8 cellular contexts compared by ENCODE assay signal in genomic region chr11:65133724-65134123, GRCh38. TPM values are rescaled to one million over a fixed set of nuclear protein-coding genes. Genes with fewer than 3 reads are reported as not detected.
DNase-seq lines count a peak whose midpoint lies in the region; ATAC-seq and TF ChIP-seq lines count a peak whose summit lies in the region.

No MANE protein-coding gene starts in this region.

- peak overlapping the region; percentile 83 for H3K4me3 ChIP-seq in coronary artery
- H3K4me3 ChIP-seq in mononuclear cell (ENCODE audit: low read length), result peak overlapping the region; percentile 71

- peak overlapping the region; percentile 94 to 98 for H3K27ac ChIP-seq in coronary artery

- H3K27me3 ChIP-seq in mononuclear cell (ENCODE audit: insufficient read depth, low read length), result no peaks in the 10 kb centered on the region

- peaks cover 48% of the 10 kb centered on the region for H3K4me1 ChIP-seq in mononuclear cell (ENCODE audit: insufficient read depth, low read length)

- H3K9me3 ChIP-seq in mononuclear cell (ENCODE audit: low read depth, low read length), result no peaks in the 10 kb centered on the region

- TF ChIP-seq CTCF in coronary artery (IDR thresholded peaks at IDR 0.05), result no peak

- DNase-seq in stimulated activated naive CD4-positive, alpha-beta T cell treated with Interleukin-2 at 50 U/mL for 16 hours (lab: John Stamatoyannopoulos, UW), result peak; percentile 6
- no peak for DNase-seq in stimulated activated naive CD4-positive, alpha-beta T cell (lab: John Stamatoyannopoulos, UW)
- DNase-seq in coronary artery (ENCODE audit: low spot score) (peak; percentile 79), NCI-H2107 treated with DMSO at 0.1 percent for 48 hours (lab: John Stamatoyannopoulos, UW; ENCODE audit: unreplicated experiment) (no peak)
- no peak for DNase-seq in NK-92 treated with Interleukin-12 subunit alpha and Interleukin-12 subunit beta, amount 100 ng/mL, for 24 hours (lab: John Stamatoyannopoulos, UW)
- DNase-seq in stimulated activated CD4-positive, alpha-beta T cell treated with anti-CD3 and anti-CD28 coated beads, Interleukin-1b, Interleukin-23, amount 100 ng/mL, for 48 hours, result no peak

- ATAC-seq in HG02571 (IDR thresholded peaks at IDR 0.05; ENCODE audit: unreplicated experiment), result no peak

RNA-seq across cellular contexts. Expression of gene SYVN1, which starts 0.6 kb away (rescaled TPM):
- total RNA-seq in mononuclear cell, result 23.6 TPM

RNA-seq across cellular contexts. Expression of gene MRPL49, which starts 11.6 kb away (rescaled TPM):
- total RNA-seq in mononuclear cell, result 40.7 TPM

RNA-seq across cellular contexts. Expression of gene FAU, which starts 11.8 kb away (rescaled TPM):
- 338 TPM for total RNA-seq in mononuclear cell

RNA-seq across cellular contexts. Expression of gene ZNHIT2, which starts 16.2 kb away (rescaled TPM):
- 5.7 TPM for total RNA-seq in mononuclear cell

RNA-seq across cellular contexts. Expression of gene TM7SF2, which starts 22.1 kb away (rescaled TPM):
- total RNA-seq in mononuclear cell, result 9.1 TPM

Comparison
In these comparisons a context has a peak if more than half of its experiments do, and no peak if none do; other contexts are left out.
1. DNase-seq: peak in stimulated activated naive CD4-positive, alpha-beta T cell treated with Interleukin-2 at 50 U/mL for 16 hours (single experiment) and coronary artery (single experiment); none in stimulated activated naive CD4-positive, alpha-beta T cell (0 of 6), NCI-H2107 treated with DMSO at 0.1 percent for 48 hours (single experiment), NK-92 treated with Interleukin-12 subunit alpha and Interleukin-12 subunit beta, amount 100 ng/mL, for 24 hours (single experiment) and stimulated activated CD4-positive, alpha-beta T cell treated with anti-CD3 and anti-CD28 coated beads, Interleukin-1b, Interleukin-23, amount 100 ng/mL, for 48 hours (single experiment).